In the genomic region with DNA sequence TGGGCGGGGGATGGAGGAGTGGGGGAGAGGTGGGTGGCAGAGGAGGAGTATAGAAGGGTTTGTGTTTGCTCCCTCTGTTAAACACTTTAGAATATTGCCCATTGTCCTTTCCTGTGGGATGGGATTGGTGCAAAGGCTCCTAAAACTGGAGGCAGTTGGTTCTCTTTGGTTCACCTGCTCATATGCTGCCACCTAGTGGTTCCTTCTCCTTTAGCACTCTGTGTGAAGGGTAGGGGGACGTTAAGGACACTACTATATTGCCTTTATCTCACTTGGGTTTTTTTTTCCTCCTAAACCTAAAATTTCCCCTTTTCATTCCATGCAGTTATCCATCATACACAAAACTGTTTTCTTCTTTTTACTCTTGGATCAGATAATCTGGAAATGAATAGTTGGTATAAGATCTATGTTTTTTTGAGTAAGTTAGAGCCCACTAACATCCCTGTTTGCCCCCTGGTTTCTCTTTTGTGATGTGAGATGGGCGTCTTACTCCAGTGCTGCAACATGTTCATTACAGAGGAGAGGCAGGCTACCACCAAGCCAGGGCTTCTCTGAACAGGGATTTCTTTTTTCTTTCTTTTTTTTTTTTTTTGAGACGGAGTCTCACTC, we compare ENCODE assay signal across 1 cellular context.
TF ChIP-seq lines count a peak whose summit lies in the region.

No MANE protein-coding gene starts in this region.

TF ChIP-seq in GM12878, 131 proteins besides CTCF, POLR2A, EP300 and RAD21 (continued from another document):
- TF ChIP-seq CBX5 (IDR thresholded peaks at IDR 0.05; ENCODE audit: low read depth) (no peak), ZNF274 (IDR thresholded peaks at IDR 0.05; ENCODE audit: insufficient read depth, insufficient read length) (no peak)
